ENCODE assay signal across 11 cellular contexts in the genomic region with DNA sequence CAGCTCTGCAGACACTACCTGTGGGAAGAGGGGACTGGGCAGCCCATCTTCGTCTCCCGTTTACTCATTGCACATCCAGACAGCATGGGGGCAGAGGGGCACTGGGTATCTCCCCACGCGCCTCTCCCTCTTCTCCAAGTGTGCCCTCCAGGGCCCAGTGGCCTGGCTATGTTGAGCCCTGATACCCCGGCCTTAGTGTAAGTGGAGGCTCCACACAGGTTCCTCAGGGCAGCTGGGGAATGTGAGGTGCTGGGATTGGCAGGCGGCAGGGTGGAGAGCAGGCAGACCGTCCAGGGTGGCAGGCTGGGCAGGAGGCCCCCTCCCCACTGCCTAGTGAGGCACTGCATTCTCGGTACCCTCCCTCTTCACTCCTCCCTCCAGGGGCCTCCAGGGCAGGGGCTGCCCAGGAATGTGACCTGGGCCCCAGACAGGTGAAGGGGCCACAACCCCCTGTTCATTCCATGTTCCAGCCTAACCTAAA. TPM values are rescaled to one million over a fixed set of nuclear protein-coding genes. Genes with fewer than 3 reads are reported as not detected.
A peak's percentile ranks its signal among the peaks of the same experiment; 100 is the strongest.
DNase-seq lines count a peak whose midpoint lies in the region; ATAC-seq and TF ChIP-seq lines count a peak whose summit lies in the region.
"Had no signal": no experiment of that assay in that cellular context is flagged by ENCODE, and none has a peak within 500 bp of the region (broad histone marks: within the 10 kb centered on the region; RNA-seq: fewer than 3 reads in every experiment).

No MANE protein-coding gene starts in this region.

- H3K27ac Mint-ChIP-seq in activated T-helper 17 cell treated with anti-CD3 and anti-CD28 coated beads, Interleukin-2, amount 50 U/mL, for 72 hours: no peak overlapping the region
- H3K27ac Mint-ChIP-seq: GM23338 had no signal

- POLR2A ChIA-PET in AG04450 (lab: Yijun Ruan, JAX): interaction anchor here (0.6 kb wide), 1 partner anchor 529 kb away, joined by 4 read pairs; no protein-coding TSS in a partner anchor

- CTCF ChIA-PET in AG04450 (lab: Charles Lee): no interaction called here

- DNase-seq in AG04450 (ENCODE audit: low read depth, low spot score) (no peak), breast epithelium (ENCODE audit: low spot score in 2 of 2) (no peak), left lung (no peak), gastrocnemius medialis (no peak), UCSD-AML1 (lab: John Stamatoyannopoulos, UW; ENCODE audit: unreplicated experiment) (no peak), NCI-H1436 treated with DMSO at 0.1 percent for 48 hours (lab: John Stamatoyannopoulos, UW) (no peak), mesenteric fat pad (ENCODE audit: low spot score) (no peak)
- DNase-seq: activated T-cell treated with anti-CD3 and anti-CD28 coated beads, Interleukin-2, amount 50 U/mL, for 4 hours; NCI-H2107 had no signal

- peaks cover 14% of the 10 kb centered on the region for H3K36me3 Mint-ChIP-seq in activated T-helper 17 cell treated with anti-CD3 and anti-CD28 coated beads, Interleukin-2, amount 50 U/mL, for 72 hours (ENCODE audit: low read depth)

- no peaks in the 10 kb centered on the region for H3K36me3 ChIP-seq in breast epithelium
- peaks cover 0 to 30% of the 10 kb centered on the region in 2 donors for H3K36me3 ChIP-seq in left lung
- peaks cover 0 to 17% of the 10 kb centered on the region in 2 donors for H3K36me3 ChIP-seq in gastrocnemius medialis

- H3K4me3 ChIP-seq in AG04450 (ENCODE audit: low read depth, low read length) (no peak overlapping the region), breast epithelium (no peak overlapping the region), left lung (no peak overlapping the region), gastrocnemius medialis (no peak overlapping the region)
- H3K4me3 ChIP-seq: GM23338 had no signal

- peaks cover 5% of the 10 kb centered on the region for H3K4me1 Mint-ChIP-seq in activated T-helper 17 cell treated with anti-CD3 and anti-CD28 coated beads, Interleukin-2, amount 50 U/mL, for 72 hours

- TF ChIP-seq CTCF in AG04450 (IDR thresholded peaks at IDR 0.05; ENCODE audit: low read depth, low read length) (no peak), breast epithelium (IDR thresholded peaks at IDR 0.05) (no peak), left lung (IDR thresholded peaks at IDR 0.05) (no peak), gastrocnemius medialis (IDR thresholded peaks at IDR 0.05 in 4 of 5, conservative IDR thresholded peaks at IDR 0.05 in 1 of 5) (no peak)

- in situ Hi-C loops in gastrocnemius medialis (cut with MboI; ENCODE audit: low sequenced_read_pairs in 4 of 4): loop anchor here in 1 of 4 donors (10.0 kb wide), 1 partner anchor 108 kb away; no protein-coding TSS in a partner anchor

- peaks cover 34 to 51% of the 10 kb centered on the region in 2 donors for H3K4me1 ChIP-seq in breast epithelium
- H3K4me1 ChIP-seq in left lung: peaks cover 55 to 70% of the 10 kb centered on the region in 2 donors
- peaks cover 76% of the 10 kb centered on the region in 2 donors for H3K4me1 ChIP-seq in gastrocnemius medialis

- H3K27me3 ChIP-seq in AG04450 (ENCODE audit: control insufficient read depth, insufficient read depth, low read length) (no peaks in the 10 kb centered on the region), breast epithelium (no peaks in the 10 kb centered on the region), left lung (no peaks in the 10 kb centered on the region), gastrocnemius medialis (no peaks in the 10 kb centered on the region)

- H3K4me3 Mint-ChIP-seq in activated T-helper 17 cell treated with anti-CD3 and anti-CD28 coated beads, Interleukin-2, amount 50 U/mL, for 72 hours: no peak overlapping the region
- H3K4me3 Mint-ChIP-seq: activated T-cell treated with anti-CD3 and anti-CD28 coated beads, Interleukin-2, amount 50 U/mL, for 4 hours; GM23338 had no signal

- intact Hi-C loops in breast epithelium (cut with DNase I; ENCODE audit: low total_unique reads) (no loop called here), left lung (cut with DNase I) (no loop called here), gastrocnemius medialis (cut with DNase I; ENCODE audit: low total_unique reads) (no loop called here)

- TF ChIP-seq POLR2A in breast epithelium (IDR thresholded peaks at IDR 0.05): no peak
- no peak for TF ChIP-seq POLR2A in gastrocnemius medialis (IDR thresholded peaks at IDR 0.05)

- no peaks in the 10 kb centered on the region for H3K27me3 Mint-ChIP-seq in activated T-helper 17 cell treated with anti-CD3 and anti-CD28 coated beads, Interleukin-2, amount 50 U/mL, for 72 hours

- H3K9me3 ChIP-seq in AG04450 (ENCODE audit: control insufficient read depth, insufficient read depth, low read length) (no peaks in the 10 kb centered on the region), breast epithelium (no peaks in the 10 kb centered on the region), left lung (no peaks in the 10 kb centered on the region), gastrocnemius medialis (no peaks in the 10 kb centered on the region)

- H3K9me3 Mint-ChIP-seq in activated T-helper 17 cell treated with anti-CD3 and anti-CD28 coated beads, Interleukin-2, amount 50 U/mL, for 72 hours: no peaks in the 10 kb centered on the region
- H3K9me3 Mint-ChIP-seq: activated T-cell treated with anti-CD3 and anti-CD28 coated beads, Interleukin-2, amount 50 U/mL, for 4 hours; GM23338 had no signal

- peak overlapping the region; percentile 100 for H3K27ac ChIP-seq in AG04450 (ENCODE audit: low read depth, low read length)
- H3K27ac ChIP-seq in breast epithelium: peak overlapping the region; percentile 96 to 99
- H3K27ac ChIP-seq in left lung: peak overlapping the region; percentile 83 to 93
- H3K27ac ChIP-seq in gastrocnemius medialis: peak overlapping the region; percentile 77 to 89 (median 86)

- no peak for ATAC-seq in left lung
- no peak for ATAC-seq in gastrocnemius medialis
- ATAC-seq in activated T-helper 17 cell treated with anti-CD3 and anti-CD28 coated beads, Interleukin-2, amount 50 U/mL, for 72 hours (replicated peaks): no peak
- ATAC-seq: activated T-cell treated with anti-CD3 and anti-CD28 coated beads, Interleukin-2, amount 50 U/mL, for 4 hours; GM23338 had no signal

RNA-seq across cellular contexts. Expression of a gene that starts 13.2 kb away (rescaled TPM):
- polyA plus RNA-seq in AG04450 (2011; rRNA removed): 11.9 and 17.2 TPM in 2 replicates
- 9.9 and 16.9 TPM in 2 replicates for polyA minus RNA-seq in AG04450 (2011; rRNA and poly(A)+ RNA removed)
- total RNA-seq in breast epithelium: 100 to 1,000 TPM in 1 of 3 donors, 10 to 100 TPM in 2; 42.9 to 101 (median 48.4) TPM
- 10 to 100 TPM; 41.5 to 56.2 TPM for total RNA-seq in left lung
- total RNA-seq in gastrocnemius medialis: 10 to 100 TPM; 16.4 to 30.1 (median 24.1) TPM
- 58.7 TPM for total RNA-seq in mesenteric fat pad
- total RNA-seq in activated T-helper 17 cell treated with anti-CD3 and anti-CD28 coated beads, Interleukin-2, amount 50 U/mL, for 72 hours: 10 to 100 TPM in 1 of 2 donors, 1 to 10 TPM in 1; 8.4 to 11.0 TPM

RNA-seq across cellular contexts. Expression of a gene that starts 29.9 kb away (rescaled TPM):
- polyA plus RNA-seq in AG04450 (2011; rRNA removed): 0.87 and 1.4 TPM in 2 replicates
- 0.41 and 0.48 TPM in 2 replicates for polyA minus RNA-seq in AG04450 (2011; rRNA and poly(A)+ RNA removed)
- 1 to 10 TPM; 1.2 to 5.6 (median 1.8) TPM for total RNA-seq in breast epithelium
- 1 to 10 TPM; 1.2 to 1.7 TPM for total RNA-seq in left lung
- total RNA-seq in gastrocnemius medialis: under 1 TPM in 3 of 4 donors, not detected in 1; 0.33 to 0.66 (median 0.47) TPM
- 3.2 TPM for total RNA-seq in mesenteric fat pad
- total RNA-seq in activated T-helper 17 cell treated with anti-CD3 and anti-CD28 coated beads, Interleukin-2, amount 50 U/mL, for 72 hours: under 1 TPM; 0.82 to 0.90 TPM

RNA-seq across cellular contexts. Expression of a gene that starts 39.1 kb away (rescaled TPM):
- polyA plus RNA-seq in AG04450 (2011; rRNA removed): 29.4 and 36.8 TPM in 2 replicates
- 31.4 and 32.0 TPM in 2 replicates for polyA minus RNA-seq in AG04450 (2011; rRNA and poly(A)+ RNA removed)
- total RNA-seq in breast epithelium (10 to 100 TPM; 21.4 to 48.1 (median 26.9) TPM), left lung (100 to 1,000 TPM in 1 of 2 donors, 10 to 100 TPM in 1; 66.5 to 116 TPM), gastrocnemius medialis (10 to 100 TPM; 22.4 to 39.9 (median 27.5) TPM), mesenteric fat pad (57.3 TPM)
- 100 to 1,000 TPM in 1 of 2 donors, 10 to 100 TPM in 1; 76.7 to 108 TPM for total RNA-seq in activated T-helper 17 cell treated with anti-CD3 and anti-CD28 coated beads, Interleukin-2, amount 50 U/mL, for 72 hours

RNA-seq across cellular contexts. Expression of a gene that starts 44.1 kb away (rescaled TPM):
- polyA plus RNA-seq in AG04450 (2011; rRNA removed): 35.4 and 38.2 TPM in 2 replicates
- 39.0 and 39.7 TPM in 2 replicates for polyA minus RNA-seq in AG04450 (2011; rRNA and poly(A)+ RNA removed)
- total RNA-seq in breast epithelium (10 to 100 TPM; 27.2 to 49.8 (median 39.4) TPM), left lung (10 to 100 TPM; 56.3 to 73.7 TPM), gastrocnemius medialis (10 to 100 TPM; 49.7 to 81.9 (median 53.8) TPM), mesenteric fat pad (50.6 TPM)
- 10 to 100 TPM; 46.2 to 57.8 TPM for total RNA-seq in activated T-helper 17 cell treated with anti-CD3 and anti-CD28 coated beads, Interleukin-2, amount 50 U/mL, for 72 hours

RNA-seq across cellular contexts. Expression of a gene that starts 54.7 kb away (rescaled TPM):
- 3.0 and 5.1 TPM in 2 replicates for polyA plus RNA-seq in AG04450 (2011; rRNA removed)
- polyA minus RNA-seq in AG04450 (2011; rRNA and poly(A)+ RNA removed): 2.2 and 5.3 TPM in 2 replicates
- 1 to 10 TPM; 3.3 to 4.2 (median 3.5) TPM for total RNA-seq in breast epithelium
- 1 to 10 TPM; 6.5 to 7.7 TPM for total RNA-seq in left lung
- total RNA-seq in gastrocnemius medialis: 1 to 10 TPM in 2 of 4 donors, under 1 TPM in 2; 0.46 to 2.7 (median 1.4) TPM
- 2.2 TPM for total RNA-seq in mesenteric fat pad
- 10 to 100 TPM; 25.9 to 34.2 TPM for total RNA-seq in activated T-helper 17 cell treated with anti-CD3 and anti-CD28 coated beads, Interleukin-2, amount 50 U/mL, for 72 hours
